1 cellular context compared by ENCODE assay signal in genomic region chr22:19970479-19971275, GRCh38.
TF ChIP-seq lines count a peak whose summit lies in the region.

No MANE protein-coding gene starts in this region.

TF ChIP-seq in HepG2, 621 proteins besides CTCF, POLR2A, EP300 and RAD21 (continued from another document and continues in another):
- TF ChIP-seq ZNF343 (CRISPR knock-in tag; IDR thresholded peaks at IDR 0.05) (0 out of 2 replicates have a peak, but pooled peaks have one; percentile 24), DZIP1 (CRISPR knock-in tag; IDR thresholded peaks at IDR 0.05) (0 out of 2 replicates have a peak, but pooled peaks have one; percentile 19), ZNF569 (CRISPR knock-in tag; IDR thresholded peaks at IDR 0.05; ENCODE audit: borderline replicate concordance) (no peak), KDM6A (CRISPR knock-in tag; IDR thresholded peaks at IDR 0.05; ENCODE audit: low read depth) (peak; percentile 86), ZEB1 (IDR thresholded peaks at IDR 0.05; ENCODE audit: insufficient replicate concordance, low read depth) (no peak), GTF3A (CRISPR knock-in tag; conservative IDR thresholded peaks at IDR 0.05) (no peak), PHB2 (IDR thresholded peaks at IDR 0.05; ENCODE audit: partially characterized antibody) (no peak), DMAP1 (CRISPR knock-in tag; IDR thresholded peaks at IDR 0.05) (peak; percentile 89), GLI4 (CRISPR knock-in tag; IDR thresholded peaks at IDR 0.05; ENCODE audit: borderline replicate concordance) (no peak), SYNCRIP (IDR thresholded peaks at IDR 0.05; ENCODE audit: insufficient read depth, low read depth, low read length) (no peak), U2AF1 (optimal IDR thresholded peaks at IDR 0.05; ENCODE audit: low read depth, low read length) (peak; percentile 38), E2F1 (CRISPR knock-in tag; IDR thresholded peaks at IDR 0.05) (no peak), ZNF775 (CRISPR knock-in tag; IDR thresholded peaks at IDR 0.05; ENCODE audit: borderline replicate concordance) (no peak), ZNF841 (CRISPR knock-in tag; IDR thresholded peaks at IDR 0.05; ENCODE audit: borderline replicate concordance) (no peak), KLF16 (CRISPR knock-in tag; IDR thresholded peaks at IDR 0.05) (peak in 1 of 2 experiments; percentile 81; a peak in 2 of 4 replicates), ZFY (CRISPR knock-in tag; IDR thresholded peaks at IDR 0.05) (peak; percentile 47; the same call in 1 of the 2 replicates), ZSCAN21 (CRISPR knock-in tag; IDR thresholded peaks at IDR 0.05; ENCODE audit: borderline replicate concordance) (peak; percentile 81; the same call in 1 of the 2 replicates), ZNF605 (CRISPR knock-in tag; IDR thresholded peaks at IDR 0.05) (no peak; the same call in 1 of the 2 replicates), ZNF441 (CRISPR knock-in tag; IDR thresholded peaks at IDR 0.05; ENCODE audit: borderline replicate concordance) (peak; percentile 80; the same call in 1 of the 2 replicates), RAD51 (IDR thresholded peaks at IDR 0.05; ENCODE audit: borderline replicate concordance) (no peak), ZFAT (CRISPR knock-in tag; conservative IDR thresholded peaks at IDR 0.05) (no peak), ZNF143 (CRISPR knock-in tag; IDR thresholded peaks at IDR 0.05) (no peak), ELF3 (CRISPR knock-in tag; IDR thresholded peaks at IDR 0.05) (peak; percentile 94), SRF (IDR thresholded peaks at IDR 0.05; ENCODE audit: low read depth, low read length) (no peak), MED13 (CRISPR knock-in tag; IDR thresholded peaks at IDR 0.05) (no peak), HNF1B (CRISPR knock-in tag; IDR thresholded peaks at IDR 0.05) (peak; percentile 94), ZMYM3 (CRISPR knock-in tag; IDR thresholded peaks at IDR 0.05) (peak; percentile 81), ARNT2 (CRISPR knock-in tag; IDR thresholded peaks at IDR 0.05; ENCODE audit: low read depth) (peak; percentile 28; the same call in 1 of the 2 replicates), AHR (CRISPR knock-in tag; IDR thresholded peaks at IDR 0.05) (0 out of 2 replicates have a peak, but pooled peaks have one; percentile 58), NFRKB (IDR thresholded peaks at IDR 0.05) (no peak), PHF21A (CRISPR knock-in tag; IDR thresholded peaks at IDR 0.05) (peak; percentile 97), ZFP36L1 (CRISPR knock-in tag; IDR thresholded peaks at IDR 0.05) (peak; percentile 70; the same call in 1 of the 2 replicates), WIZ (CRISPR knock-in tag; IDR thresholded peaks at IDR 0.05) (peak; percentile 28; the same call in 1 of the 2 replicates), TBL1XR1 (IDR thresholded peaks at IDR 0.05; ENCODE audit: borderline replicate concordance, low read length, partially characterized antibody) (no peak), ZNF24 (IDR thresholded peaks at IDR 0.05) (no peak), ZSCAN20 (CRISPR knock-in tag; IDR thresholded peaks at IDR 0.05; ENCODE audit: borderline replicate concordance) (no peak), ZNF607 (CRISPR knock-in tag; IDR thresholded peaks at IDR 0.05; ENCODE audit: borderline replicate concordance) (peak; percentile 59; the same call in 1 of the 2 replicates), ZNF746 (CRISPR knock-in tag; IDR thresholded peaks at IDR 0.05) (0 out of 2 replicates have a peak, but pooled peaks have one; percentile 54), ZNF567 (CRISPR knock-in tag; IDR thresholded peaks at IDR 0.05; ENCODE audit: borderline replicate concordance) (peak; percentile 96), SNAPC5 (CRISPR knock-in tag; IDR thresholded peaks at IDR 0.05; ENCODE audit: borderline replicate concordance) (0 out of 2 replicates have a peak, but pooled peaks have one; percentile 40), ELF4 (CRISPR knock-in tag; IDR thresholded peaks at IDR 0.05; ENCODE audit: borderline replicate concordance) (no peak), ONECUT2 (CRISPR knock-in tag; IDR thresholded peaks at IDR 0.05) (no peak), JARID2 (CRISPR knock-in tag; IDR thresholded peaks at IDR 0.05; ENCODE audit: insufficient replicate concordance) (peak; percentile 61), SSRP1 (CRISPR knock-in tag; IDR thresholded peaks at IDR 0.05) (peak; percentile 94; the same call in 1 of the 2 replicates), ATF1 (CRISPR knock-in tag; IDR thresholded peaks at IDR 0.05) (no peak), ZNF713 (CRISPR knock-in tag; IDR thresholded peaks at IDR 0.05) (no peak), REXO4 (CRISPR knock-in tag; IDR thresholded peaks at IDR 0.05; ENCODE audit: borderline replicate concordance) (no peak), FOXA1 (IDR thresholded peaks at IDR 0.05) (no peak), FOXA1 (CRISPR knock-in tag; IDR thresholded peaks at IDR 0.05) (no peak)
- TF ChIP-seq, protein P1, sequence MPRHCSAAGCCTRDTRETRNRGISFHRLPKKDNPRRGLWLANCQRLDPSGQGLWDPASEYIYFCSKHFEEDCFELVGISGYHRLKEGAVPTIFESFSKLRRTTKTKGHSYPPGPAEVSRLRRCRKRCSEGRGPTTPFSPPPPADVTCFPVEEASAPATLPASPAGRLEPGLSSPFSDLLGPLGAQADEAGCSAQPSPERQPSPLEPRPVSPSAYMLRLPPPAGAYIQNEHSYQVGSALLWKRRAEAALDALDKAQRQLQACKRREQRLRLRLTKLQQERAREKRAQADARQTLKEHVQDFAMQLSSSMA (CRISPR knock-in tag; IDR thresholded peaks at IDR 0.05), result no peak
- TF ChIP-seq, protein P2, sequence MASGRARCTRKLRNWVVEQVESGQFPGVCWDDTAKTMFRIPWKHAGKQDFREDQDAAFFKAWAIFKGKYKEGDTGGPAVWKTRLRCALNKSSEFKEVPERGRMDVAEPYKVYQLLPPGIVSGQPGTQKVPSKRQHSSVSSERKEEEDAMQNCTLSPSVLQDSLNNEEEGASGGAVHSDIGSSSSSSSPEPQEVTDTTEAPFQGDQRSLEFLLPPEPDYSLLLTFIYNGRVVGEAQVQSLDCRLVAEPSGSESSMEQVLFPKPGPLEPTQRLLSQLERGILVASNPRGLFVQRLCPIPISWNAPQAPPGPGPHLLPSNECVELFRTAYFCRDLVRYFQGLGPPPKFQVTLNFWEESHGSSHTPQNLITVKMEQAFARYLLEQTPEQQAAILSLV (CRISPR knock-in tag; IDR thresholded peaks at IDR 0.05; ENCODE audit: borderline replicate concordance), result peak; percentile 88
- TF ChIP-seq, protein P3, sequence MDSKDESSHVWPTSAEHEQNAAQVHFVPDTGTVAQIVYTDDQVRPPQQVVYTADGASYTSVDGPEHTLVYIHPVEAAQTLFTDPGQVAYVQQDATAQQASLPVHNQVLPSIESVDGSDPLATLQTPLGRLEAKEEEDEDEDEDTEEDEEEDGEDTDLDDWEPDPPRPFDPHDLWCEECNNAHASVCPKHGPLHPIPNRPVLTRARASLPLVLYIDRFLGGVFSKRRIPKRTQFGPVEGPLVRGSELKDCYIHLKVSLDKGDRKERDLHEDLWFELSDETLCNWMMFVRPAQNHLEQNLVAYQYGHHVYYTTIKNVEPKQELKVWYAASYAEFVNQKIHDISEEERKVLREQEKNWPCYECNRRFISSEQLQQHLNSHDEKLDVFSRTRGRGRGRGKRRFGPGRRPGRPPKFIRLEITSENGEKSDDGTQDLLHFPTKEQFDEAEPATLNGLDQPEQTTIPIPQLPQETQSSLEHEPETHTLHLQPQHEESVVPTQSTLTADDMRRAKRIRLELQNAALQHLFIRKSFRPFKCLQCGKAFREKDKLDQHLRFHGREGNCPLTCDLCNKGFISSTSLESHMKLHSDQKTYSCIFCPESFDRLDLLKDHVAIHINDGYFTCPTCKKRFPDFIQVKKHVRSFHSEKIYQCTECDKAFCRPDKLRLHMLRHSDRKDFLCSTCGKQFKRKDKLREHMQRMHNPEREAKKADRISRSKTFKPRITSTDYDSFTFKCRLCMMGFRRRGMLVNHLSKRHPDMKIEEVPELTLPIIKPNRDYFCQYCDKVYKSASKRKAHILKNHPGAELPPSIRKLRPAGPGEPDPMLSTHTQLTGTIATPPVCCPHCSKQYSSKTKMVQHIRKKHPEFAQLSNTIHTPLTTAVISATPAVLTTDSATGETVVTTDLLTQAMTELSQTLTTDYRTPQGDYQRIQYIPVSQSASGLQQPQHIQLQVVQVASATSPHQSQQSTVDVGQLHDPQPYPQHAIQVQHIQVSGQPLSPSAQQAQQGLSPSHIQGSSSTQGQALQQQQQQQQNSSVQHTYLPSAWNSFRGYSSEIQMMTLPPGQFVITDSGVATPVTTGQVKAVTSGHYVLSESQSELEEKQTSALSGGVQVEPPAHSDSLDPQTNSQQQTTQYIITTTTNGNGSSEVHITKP (CRISPR knock-in tag; IDR thresholded peaks at IDR 0.05; ENCODE audit: low read depth), result peak; percentile 33; the same call in 1 of the 2 replicates
- TF ChIP-seq, protein P4, sequence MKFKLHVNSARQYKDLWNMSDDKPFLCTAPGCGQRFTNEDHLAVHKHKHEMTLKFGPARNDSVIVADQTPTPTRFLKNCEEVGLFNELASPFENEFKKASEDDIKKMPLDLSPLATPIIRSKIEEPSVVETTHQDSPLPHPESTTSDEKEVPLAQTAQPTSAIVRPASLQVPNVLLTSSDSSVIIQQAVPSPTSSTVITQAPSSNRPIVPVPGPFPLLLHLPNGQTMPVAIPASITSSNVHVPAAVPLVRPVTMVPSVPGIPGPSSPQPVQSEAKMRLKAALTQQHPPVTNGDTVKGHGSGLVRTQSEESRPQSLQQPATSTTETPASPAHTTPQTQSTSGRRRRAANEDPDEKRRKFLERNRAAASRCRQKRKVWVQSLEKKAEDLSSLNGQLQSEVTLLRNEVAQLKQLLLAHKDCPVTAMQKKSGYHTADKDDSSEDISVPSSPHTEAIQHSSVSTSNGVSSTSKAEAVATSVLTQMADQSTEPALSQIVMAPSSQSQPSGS (CRISPR knock-in tag; IDR thresholded peaks at IDR 0.05), result peak; percentile 68; the same call in 1 of the 2 replicates
- TF ChIP-seq, protein P5, sequence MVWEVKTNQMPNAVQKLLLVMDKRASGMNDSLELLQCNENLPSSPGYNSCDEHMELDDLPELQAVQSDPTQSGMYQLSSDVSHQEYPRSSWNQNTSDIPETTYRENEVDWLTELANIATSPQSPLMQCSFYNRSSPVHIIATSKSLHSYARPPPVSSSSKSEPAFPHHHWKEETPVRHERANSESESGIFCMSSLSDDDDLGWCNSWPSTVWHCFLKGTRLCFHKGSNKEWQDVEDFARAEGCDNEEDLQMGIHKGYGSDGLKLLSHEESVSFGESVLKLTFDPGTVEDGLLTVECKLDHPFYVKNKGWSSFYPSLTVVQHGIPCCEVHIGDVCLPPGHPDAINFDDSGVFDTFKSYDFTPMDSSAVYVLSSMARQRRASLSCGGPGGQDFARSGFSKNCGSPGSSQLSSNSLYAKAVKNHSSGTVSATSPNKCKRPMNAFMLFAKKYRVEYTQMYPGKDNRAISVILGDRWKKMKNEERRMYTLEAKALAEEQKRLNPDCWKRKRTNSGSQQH (CRISPR knock-in tag; IDR thresholded peaks at IDR 0.05; ENCODE audit: low read depth), result peak; percentile 18; the same call in 1 of the 2 replicates
- TF ChIP-seq, protein P6, sequence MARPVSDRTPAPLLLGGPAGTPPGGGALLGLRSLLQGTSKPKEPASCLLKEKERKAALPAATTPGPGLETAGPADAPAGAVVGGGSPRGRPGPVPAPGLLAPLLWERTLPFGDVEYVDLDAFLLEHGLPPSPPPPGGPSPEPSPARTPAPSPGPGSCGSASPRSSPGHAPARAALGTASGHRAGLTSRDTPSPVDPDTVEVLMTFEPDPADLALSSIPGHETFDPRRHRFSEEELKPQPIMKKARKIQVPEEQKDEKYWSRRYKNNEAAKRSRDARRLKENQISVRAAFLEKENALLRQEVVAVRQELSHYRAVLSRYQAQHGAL (CRISPR knock-in tag; IDR thresholded peaks at IDR 0.05; ENCODE audit: not compliant biosample characterization), result no peak
- TF ChIP-seq, protein P7, sequence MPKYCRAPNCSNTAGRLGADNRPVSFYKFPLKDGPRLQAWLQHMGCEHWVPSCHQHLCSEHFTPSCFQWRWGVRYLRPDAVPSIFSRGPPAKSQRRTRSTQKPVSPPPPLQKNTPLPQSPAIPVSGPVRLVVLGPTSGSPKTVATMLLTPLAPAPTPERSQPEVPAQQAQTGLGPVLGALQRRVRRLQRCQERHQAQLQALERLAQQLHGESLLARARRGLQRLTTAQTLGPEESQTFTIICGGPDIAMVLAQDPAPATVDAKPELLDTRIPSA (CRISPR knock-in tag; IDR thresholded peaks at IDR 0.05; ENCODE audit: borderline replicate concordance), result peak; percentile 62; the same call in 1 of the 2 replicates
